ENCODE assay signal across 10 cellular contexts in genomic region chr2:12684471-12684936, GRCh38. TPM values are rescaled to one million over a fixed set of nuclear protein-coding genes. Genes with fewer than 3 reads are reported as not detected.
DNase-seq lines count a peak whose midpoint lies in the region; ATAC-seq and TF ChIP-seq lines count a peak whose summit lies in the region.
"Had no signal": no experiment of that assay in that cellular context is flagged by ENCODE, and none has a peak within 500 bp of the region (broad histone marks: within the 10 kb centered on the region; RNA-seq: fewer than 3 reads in every experiment).

No MANE protein-coding gene starts in this region.

- in situ Hi-C loops in astrocyte of the spinal cord (cut with HindIII; ENCODE audit: low sequenced_read_pairs), result no loop called here

- ATAC-seq in thoracic aorta (ENCODE audit: insufficient number of reproducible peaks, low FRiP score, low read depth) (no peak), HG03439 (IDR thresholded peaks at IDR 0.05; ENCODE audit: unreplicated experiment) (no peak)

- H3K9me3 ChIP-seq in thoracic aorta, result no peaks in the 10 kb centered on the region
- H3K9me3 ChIP-seq: lower lobe of right lung had no signal

- H3K36me3 ChIP-seq in thoracic aorta, result no peaks in the 10 kb centered on the region
- H3K36me3 ChIP-seq: lower lobe of right lung had no signal

- H3K27ac ChIP-seq in thoracic aorta, result peak overlapping the region; percentile 28 to 44
- H3K27ac ChIP-seq: 22Rv1, lower lobe of right lung had no signal

- TF ChIP-seq CTCF in astrocyte of the spinal cord (IDR thresholded peaks at IDR 0.05; ENCODE audit: low read depth, low read length) (no peak), thoracic aorta (IDR thresholded peaks at IDR 0.05) (no peak)

- peak; percentile 7 for DNase-seq in DMS 273 (lab: John Stamatoyannopoulos, UW; ENCODE audit: unreplicated experiment)
- DNase-seq in DMS 273 treated with DMSO at 0.1 percent for 48 hours (lab: John Stamatoyannopoulos, UW), result no peak
- peak; percentile 43 for DNase-seq in astrocyte of the spinal cord (ENCODE audit: low read depth, low spot score)
- DNase-seq in inferior parietal cortex (ENCODE audit: extremely low spot score), result peak; percentile 40
- DNase-seq in thoracic aorta (ENCODE audit: low spot score), result no peak
- no peak for DNase-seq in NCI-H2196 treated with DMSO at 0.1 percent for 48 hours (lab: John Stamatoyannopoulos, UW; ENCODE audit: unreplicated experiment)
- no peak for DNase-seq in stimulated activated CD4-positive, alpha-beta T cell treated with anti-CD3 and anti-CD28 coated beads, Interleukin-4, amount 100 ng/mL, for 24 hours
- DNase-seq: lower lobe of right lung had no signal

- H3K4me1 ChIP-seq in thoracic aorta (ENCODE audit: control insufficient read depth in 1 of 2, low read depth in 2 of 2), result peaks cover 4 to 23% of the 10 kb centered on the region in 2 donors

- H3K27me3 ChIP-seq in thoracic aorta (replicated peaks; ENCODE audit: insufficient read depth), result no peaks in the 10 kb centered on the region

- H3K4me3 ChIP-seq in astrocyte of the spinal cord (ENCODE audit: low read depth, low read length) (no peak overlapping the region), thoracic aorta (peak overlapping the region; percentile 8)
- H3K4me3 ChIP-seq: lower lobe of right lung had no signal

RNA-seq across cellular contexts. Expression of gene TRIB2, which starts 32.2 kb away (rescaled TPM):
- 10 to 100 TPM; 81.4 to 85.6 TPM for total RNA-seq in thoracic aorta

Comparison
In these comparisons a context has a peak if more than half of its experiments do, and no peak if none do; other contexts are left out.
1. DNase-seq: peak in DMS 273 (single experiment), astrocyte of the spinal cord (single experiment) and inferior parietal cortex (single experiment); none in DMS 273 treated with DMSO at 0.1 percent for 48 hours (single experiment), thoracic aorta (single experiment), NCI-H2196 treated with DMSO at 0.1 percent for 48 hours (single experiment) and stimulated activated CD4-positive, alpha-beta T cell treated with anti-CD3 and anti-CD28 coated beads, Interleukin-4, amount 100 ng/mL, for 24 hours (single experiment).